Comparison of ENCODE assay signal across 1 cellular context in the genomic region with DNA sequence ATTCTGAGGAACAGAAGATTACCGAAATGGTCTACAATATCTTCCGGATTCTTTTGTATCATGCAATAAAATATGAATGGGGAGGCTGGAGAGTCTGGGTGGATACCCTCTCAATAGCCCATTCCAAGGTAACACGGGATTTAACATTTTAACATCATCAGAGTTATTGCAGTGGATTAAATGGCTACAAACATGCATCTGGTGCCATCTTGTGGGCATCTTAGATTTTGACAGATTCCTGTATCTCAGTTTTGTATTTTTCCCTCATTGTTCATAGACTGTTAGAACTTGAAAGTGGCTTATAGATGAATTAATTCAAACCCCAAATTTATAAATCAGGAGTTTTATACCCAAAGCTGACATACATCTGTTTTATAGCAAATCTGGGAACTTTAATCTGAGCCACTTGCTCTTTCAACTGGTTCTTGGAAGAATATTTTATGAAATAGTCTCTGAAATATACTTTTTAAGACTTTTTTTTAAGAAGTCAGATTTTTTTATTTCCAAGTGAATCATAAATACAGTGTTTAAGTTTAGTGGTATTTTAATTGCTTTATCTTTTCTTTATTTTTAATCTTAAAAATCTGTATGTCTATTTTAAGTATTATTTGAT.
TF ChIP-seq lines count a peak whose summit lies in the region.

No MANE protein-coding gene starts in this region.

TF ChIP-seq in GM23338, 12 proteins besides CTCF, POLR2A, EP300 and RAD21 (continued from another document):
- TF ChIP-seq, protein P1, sequence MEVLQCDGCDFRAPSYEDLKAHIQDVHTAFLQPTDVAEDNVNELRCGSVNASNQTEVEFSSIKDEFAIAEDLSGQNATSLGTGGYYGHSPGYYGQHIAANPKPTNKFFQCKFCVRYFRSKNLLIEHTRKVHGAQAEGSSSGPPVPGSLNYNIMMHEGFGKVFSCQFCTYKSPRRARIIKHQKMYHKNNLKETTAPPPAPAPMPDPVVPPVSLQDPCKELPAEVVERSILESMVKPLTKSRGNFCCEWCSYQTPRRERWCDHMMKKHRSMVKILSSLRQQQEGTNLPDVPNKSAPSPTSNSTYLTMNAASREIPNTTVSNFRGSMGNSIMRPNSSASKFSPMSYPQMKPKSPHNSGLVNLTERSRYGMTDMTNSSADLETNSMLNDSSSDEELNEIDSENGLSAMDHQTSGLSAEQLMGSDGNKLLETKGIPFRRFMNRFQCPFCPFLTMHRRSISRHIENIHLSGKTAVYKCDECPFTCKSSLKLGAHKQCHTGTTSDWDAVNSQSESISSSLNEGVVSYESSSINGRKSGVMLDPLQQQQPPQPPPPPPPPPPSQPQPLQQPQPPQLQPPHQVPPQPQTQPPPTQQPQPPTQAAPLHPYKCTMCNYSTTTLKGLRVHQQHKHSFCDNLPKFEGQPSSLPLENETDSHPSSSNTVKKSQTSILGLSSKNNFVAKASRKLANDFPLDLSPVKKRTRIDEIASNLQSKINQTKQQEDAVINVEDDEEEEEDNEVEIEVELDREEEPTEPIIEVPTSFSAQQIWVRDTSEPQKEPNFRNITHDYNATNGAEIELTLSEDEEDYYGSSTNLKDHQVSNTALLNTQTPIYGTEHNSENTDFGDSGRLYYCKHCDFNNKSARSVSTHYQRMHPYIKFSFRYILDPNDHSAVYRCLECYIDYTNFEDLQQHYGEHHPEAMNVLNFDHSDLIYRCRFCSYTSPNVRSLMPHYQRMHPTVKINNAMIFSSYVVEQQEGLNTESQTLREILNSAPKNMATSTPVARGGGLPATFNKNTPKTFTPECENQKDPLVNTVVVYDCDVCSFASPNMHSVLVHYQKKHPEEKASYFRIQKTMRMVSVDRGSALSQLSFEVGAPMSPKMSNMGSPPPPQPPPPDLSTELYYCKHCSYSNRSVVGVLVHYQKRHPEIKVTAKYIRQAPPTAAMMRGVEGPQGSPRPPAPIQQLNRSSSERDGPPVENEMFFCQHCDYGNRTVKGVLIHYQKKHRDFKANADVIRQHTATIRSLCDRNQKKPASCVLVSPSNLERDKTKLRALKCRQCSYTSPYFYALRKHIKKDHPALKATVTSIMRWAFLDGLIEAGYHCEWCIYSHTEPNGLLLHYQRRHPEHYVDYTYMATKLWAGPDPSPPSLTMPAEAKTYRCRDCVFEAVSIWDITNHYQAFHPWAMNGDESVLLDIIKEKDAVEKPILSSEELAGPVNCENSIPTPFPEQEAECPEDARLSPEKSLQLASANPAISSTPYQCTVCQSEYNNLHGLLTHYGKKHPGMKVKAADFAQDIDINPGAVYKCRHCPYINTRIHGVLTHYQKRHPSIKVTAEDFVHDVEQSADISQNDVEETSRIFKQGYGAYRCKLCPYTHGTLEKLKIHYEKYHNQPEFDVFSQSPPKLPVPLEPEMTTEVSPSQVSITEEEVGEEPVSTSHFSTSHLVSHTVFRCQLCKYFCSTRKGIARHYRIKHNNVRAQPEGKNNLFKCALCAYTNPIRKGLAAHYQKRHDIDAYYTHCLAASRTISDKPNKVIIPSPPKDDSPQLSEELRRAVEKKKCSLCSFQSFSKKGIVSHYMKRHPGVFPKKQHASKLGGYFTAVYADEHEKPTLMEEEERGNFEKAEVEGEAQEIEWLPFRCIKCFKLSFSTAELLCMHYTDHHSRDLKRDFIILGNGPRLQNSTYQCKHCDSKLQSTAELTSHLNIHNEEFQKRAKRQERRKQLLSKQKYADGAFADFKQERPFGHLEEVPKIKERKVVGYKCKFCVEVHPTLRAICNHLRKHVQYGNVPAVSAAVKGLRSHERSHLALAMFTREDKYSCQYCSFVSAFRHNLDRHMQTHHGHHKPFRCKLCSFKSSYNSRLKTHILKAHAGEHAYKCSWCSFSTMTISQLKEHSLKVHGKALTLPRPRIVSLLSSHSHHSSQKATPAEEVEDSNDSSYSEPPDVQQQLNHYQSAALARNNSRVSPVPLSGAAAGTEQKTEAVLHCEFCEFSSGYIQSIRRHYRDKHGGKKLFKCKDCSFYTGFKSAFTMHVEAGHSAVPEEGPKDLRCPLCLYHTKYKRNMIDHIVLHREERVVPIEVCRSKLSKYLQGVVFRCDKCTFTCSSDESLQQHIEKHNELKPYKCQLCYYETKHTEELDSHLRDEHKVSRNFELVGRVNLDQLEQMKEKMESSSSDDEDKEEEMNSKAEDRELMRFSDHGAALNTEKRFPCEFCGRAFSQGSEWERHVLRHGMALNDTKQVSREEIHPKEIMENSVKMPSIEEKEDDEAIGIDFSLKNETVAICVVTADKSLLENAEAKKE (CRISPR knock-in tag; IDR thresholded peaks at IDR 0.05) = no peak
- TF ChIP-seq JUNB (IDR thresholded peaks at IDR 0.05; ENCODE audit: unreplicated experiment) (no peak), ZNF114 (CRISPR knock-in tag; IDR thresholded peaks at IDR 0.05) (no peak), EZH2 (IDR thresholded peaks at IDR 0.05; ENCODE audit: low read depth, unreplicated experiment) (no peak), POLR2AphosphoS5 (IDR thresholded peaks at IDR 0.05; ENCODE audit: low read depth) (no peak), STAT1 (IDR thresholded peaks at IDR 0.05; ENCODE audit: unreplicated experiment) (no peak), ZNF331 (CRISPR knock-in tag; IDR thresholded peaks at IDR 0.05; ENCODE audit: low read depth) (no peak)
- TF ChIP-seq, protein P2, sequence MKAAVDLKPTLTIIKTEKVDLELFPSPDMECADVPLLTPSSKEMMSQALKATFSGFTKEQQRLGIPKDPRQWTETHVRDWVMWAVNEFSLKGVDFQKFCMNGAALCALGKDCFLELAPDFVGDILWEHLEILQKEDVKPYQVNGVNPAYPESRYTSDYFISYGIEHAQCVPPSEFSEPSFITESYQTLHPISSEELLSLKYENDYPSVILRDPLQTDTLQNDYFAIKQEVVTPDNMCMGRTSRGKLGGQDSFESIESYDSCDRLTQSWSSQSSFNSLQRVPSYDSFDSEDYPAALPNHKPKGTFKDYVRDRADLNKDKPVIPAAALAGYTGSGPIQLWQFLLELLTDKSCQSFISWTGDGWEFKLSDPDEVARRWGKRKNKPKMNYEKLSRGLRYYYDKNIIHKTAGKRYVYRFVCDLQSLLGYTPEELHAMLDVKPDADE (IDR thresholded peaks at IDR 0.05) = no peak
TF ChIP-seq in GM23338: peak in this region for 0.
